In the genomic region with DNA sequence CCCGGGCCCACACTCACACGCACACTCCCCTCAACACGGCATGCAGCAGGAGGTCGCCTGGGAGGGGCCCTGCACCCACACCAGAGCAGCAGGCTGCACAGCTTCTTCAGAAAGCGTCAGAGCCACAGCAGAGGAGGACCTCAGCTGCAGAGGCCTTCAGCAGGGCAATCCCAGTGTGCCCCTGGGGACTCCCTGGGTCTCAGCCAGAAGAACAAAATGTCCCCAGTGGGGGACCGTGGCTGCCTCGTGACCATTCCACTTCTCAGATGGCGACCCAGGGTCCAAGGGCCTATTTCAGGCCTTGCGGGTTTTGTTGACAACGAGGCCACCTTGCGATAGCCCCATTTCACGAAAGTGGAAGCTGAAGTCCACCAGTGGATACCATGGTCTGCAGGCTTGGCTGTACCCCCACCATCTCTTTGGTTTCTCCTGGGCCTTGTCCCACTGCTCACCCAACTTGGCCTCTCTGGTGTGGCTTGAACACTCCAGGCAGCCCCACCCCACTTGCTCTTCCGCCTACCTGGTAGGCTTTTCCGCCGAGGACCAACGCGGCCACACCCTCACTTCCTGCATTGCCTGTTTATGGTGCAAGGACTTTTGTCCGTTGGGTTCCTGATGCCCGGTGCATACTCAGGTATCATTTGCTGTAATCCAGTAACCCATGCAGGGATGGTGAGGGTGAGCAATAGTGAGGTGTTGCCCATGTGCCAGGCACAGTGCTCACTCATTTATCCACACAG, we compare ENCODE assay signal across 27 cellular contexts. TPM values are rescaled to one million over a fixed set of nuclear protein-coding genes. Genes with fewer than 3 reads are reported as not detected.
"Had no signal": no experiment of that assay in that cellular context is flagged by ENCODE, and none has a peak within 500 bp of the region (broad histone marks: within the 10 kb centered on the region; RNA-seq: fewer than 3 reads in every experiment).

No MANE protein-coding gene starts in this region.

- H3K79me2 ChIP-seq: hepatocyte had no signal

- H3K36me3 ChIP-seq: sigmoid colon, tibial nerve, uterus, WERI-Rb-1 had no signal

- H3K4me3 ChIP-seq: hepatocyte, sigmoid colon, tibial nerve, uterus had no signal

- ATAC-seq: activated CD8-positive, alpha-beta memory T cell treated with anti-CD3 and anti-CD28 coated beads, Interleukin-2, amount 10 ng/mL, durations not matched to agents 7 days and 5 days; activated CD8-positive, alpha-beta T cell treated with anti-CD3 and anti-CD28 coated beads for 36 hours; stimulated activated naive CD8-positive, alpha-beta T cell treated with anti-CD3 and anti-CD28 coated beads, Interleukin-15, Interleukin-2, amounts not matched to agents 100 U/mL and 50 U/mL, for 24 hours had no signal

- H3K9me3 ChIP-seq: sigmoid colon, tibial nerve, uterus had no signal

- H3K4me2 ChIP-seq: hepatocyte had no signal

- H3K27me3 ChIP-seq: hepatocyte, sigmoid colon, tibial nerve, uterus had no signal

- H3K4me1 ChIP-seq: uterus had no signal

- H3K27ac ChIP-seq: epithelial cell of prostate, hepatocyte, sigmoid colon, tibial nerve, uterus, WERI-Rb-1 had no signal

- H2AFZ ChIP-seq: hepatocyte had no signal

- DNase-seq: activated CD4-positive, alpha-beta T cell treated with anti-CD3 and anti-CD28 coated beads, Interleukin-2, amount 10 ng/mL, durations not matched to agents 7 days and 5 days; activated CD4-positive, CD25-positive, alpha-beta regulatory T cell treated with anti-CD3 and anti-CD28 coated beads, Interleukin-2, amount 50 U/mL, for 72 hours; activated CD8-positive, alpha-beta memory T cell treated with anti-CD3 and anti-CD28 coated beads, Interleukin-2, amount 10 ng/mL, durations not matched to agents 7 days and 5 days; activated CD8-positive, alpha-beta T cell treated with anti-CD3 and anti-CD28 coated beads for 36 hours; activated effector memory CD4-positive, alpha-beta T cell treated with anti-CD3 and anti-CD28 coated beads, Interleukin-2, amount 50 U/mL, for 16 hours; activated naive CD4-positive, alpha-beta T cell treated with anti-CD3 and anti-CD28 coated beads, Interleukin-2, amount 10 ng/mL, durations not matched to agents 7 days and 5 days; activated T-cell treated with anti-CD3 and anti-CD28 coated beads for 4 hours; amygdala; cerebellar nuclear complex; cortex of kidney; immature natural killer cell; kidney glomerular epithelial cell; nephron progenitor cell; occipital lobe; sigmoid colon; stimulated activated CD4-positive, alpha-beta T cell treated with anti-CD3 and anti-CD28 coated beads, Interleukin-4, amount 100 ng/mL, for 24 hours; stimulated activated naive CD8-positive, alpha-beta T cell treated with anti-CD3 and anti-CD28 coated beads, Interleukin-15, Interleukin-2, amounts not matched to agents 100 U/mL and 50 U/mL, for 24 hours; SW 1271; uterus; WERI-Rb-1 had no signal

RNA-seq across cellular contexts. Expression of gene MB, which starts 38.1 kb away (rescaled TPM):
- total RNA-seq: activated CD8-positive, alpha-beta T cell treated with anti-CD3 and anti-CD28 coated beads for 36 hours; bronchial epithelial cell; fibroblast of villous mesenchyme; glomerular endothelial cell; hepatocyte; occipital lobe; tibial nerve had no signal

RNA-seq across cellular contexts. Expression of gene RASD2, which starts 38.4 kb away (rescaled TPM):
- total RNA-seq: activated CD4-positive, alpha-beta T cell treated with anti-CD3 and anti-CD28 coated beads, Interleukin-2, amount 10 ng/mL, durations not matched to agents 7 days and 5 days; activated CD8-positive, alpha-beta T cell treated with anti-CD3 and anti-CD28 coated beads for 36 hours; fibroblast of villous mesenchyme; T-helper 2 cell treated with Interferon-gamma antibody and Interleukin-4, amounts not matched to agents 100 ng/mL and 5 ng/mL, for 36 hours had no signal
- polyA plus RNA-seq: immature natural killer cell had no signal
